In genomic region chr6:146267447-146267846, GRCh38 we compare ENCODE assay signal across 34 cellular contexts.
"Had no signal": no experiment of that assay in that cellular context is flagged by ENCODE, and none has a peak within 500 bp of the region (broad histone marks: within the 10 kb centered on the region; RNA-seq: fewer than 3 reads in every experiment).

No MANE protein-coding gene starts in this region.

- H3K9me3 ChIP-seq: MG63 had no signal

- H3K4me3 ChIP-seq: MG63 had no signal

- DNase-seq: Karpas-422, Kasumi-1, MG63, MM.1S, MV-4-11, NCI-H1048, NCI-H1092, NCI-H1092 treated with DMSO at 0.1 percent for 48 hours, NCI-H1105, NCI-H1105 treated with DMSO at 0.1 percent for 48 hours, NCI-H1417, NCI-H1417 treated with DMSO at 0.1 percent for 48 hours, NCI-H1436, NCI-H1436 treated with DMSO at 0.1 percent for 48 hours, NCI-H146, NCI-H1694, NCI-H1694 treated with DMSO at 0.1 percent for 48 hours, NCI-H187, NCI-H187 treated with DMSO at 0.1 percent for 48 hours, NCI-H1930, NCI-H2029, NCI-H2029 treated with DMSO at 0.1 percent for 48 hours, NCI-H2081, NCI-H2081 treated with DMSO at 0.1 percent for 48 hours, NCI-H2107, NCI-H2171, NCI-H2171 treated with DMSO at 0.1 percent for 48 hours, NCI-H2227 treated with DMSO at 0.1 percent for 48 hours, NCI-H345, NCI-H446, NCI-H446 treated with DMSO at 0.1 percent for 48 hours, NCI-H510A, NCI-H510A treated with DMSO at 0.1 percent for 48 hours, NCI-H524 had no signal

- H3K36me3 ChIP-seq: MG63 had no signal

- H3K27me3 ChIP-seq: MG63 had no signal
